Comparison of ENCODE assay signal across 21 cellular contexts in genomic region chr18:33744032-33744697, GRCh38.
A peak's percentile ranks its signal among the peaks of the same experiment; 100 is the strongest.
DNase-seq lines count a peak whose midpoint lies in the region; ATAC-seq and TF ChIP-seq lines count a peak whose summit lies in the region.
"Had no signal": no experiment of that assay in that cellular context is flagged by ENCODE, and none has a peak within 500 bp of the region (broad histone marks: within the 10 kb centered on the region; RNA-seq: fewer than 3 reads in every experiment).

No MANE protein-coding gene starts in this region.

- no peak overlapping the region for H3K4me2 ChIP-seq in OCI-LY1 (ENCODE audit: low read length)
- H3K4me2 ChIP-seq: A549 had no signal

- TF ChIP-seq POLR2A in heart left ventricle (IDR thresholded peaks at IDR 0.05) (no peak), transverse colon (IDR thresholded peaks at IDR 0.05) (no peak)

- TF ChIP-seq EP300 in transverse colon (IDR thresholded peaks at IDR 0.05; ENCODE audit: low read depth) = no peak

- H3K27ac ChIP-seq in heart left ventricle (no peak overlapping the region), OCI-LY1 (ENCODE audit: low read depth, low read length, poor library complexity, severe bottlenecking) (peak overlapping the region; percentile 82), transverse colon (no peak overlapping the region)
- H3K27ac ChIP-seq: A549, coronary artery, epithelial cell of prostate, heart right ventricle, Peyer's patch, thyroid gland had no signal

- H3K79me2 ChIP-seq in OCI-LY1 (ENCODE audit: insufficient read depth, low read length) = no peaks in the 10 kb centered on the region

- no peaks in the 10 kb centered on the region for H4K20me1 ChIP-seq in OCI-LY1 (ENCODE audit: insufficient read depth, low read length)

- TF ChIP-seq CTCF in heart left ventricle (IDR thresholded peaks at IDR 0.05) (no peak), OCI-LY1 (IDR thresholded peaks at IDR 0.05; ENCODE audit: low read length) (peak; percentile 45; the same call in 1 of the 2 replicates), epithelial cell of proximal tubule (conservative IDR thresholded peaks at IDR 0.05; ENCODE audit: low read depth, low read length) (peak; percentile 19), transverse colon (IDR thresholded peaks at IDR 0.05) (no peak)

- H3K9me3 ChIP-seq in heart left ventricle (no peaks in the 10 kb centered on the region), OCI-LY1 (ENCODE audit: low read length) (no peaks in the 10 kb centered on the region), transverse colon (no peaks in the 10 kb centered on the region)
- H3K9me3 ChIP-seq: A549, heart right ventricle, Peyer's patch, thyroid gland had no signal

- H3K36me3 ChIP-seq in heart left ventricle = peaks cover 0 to 34% (median 8%) of the 10 kb centered on the region in 9 donors
- H3K36me3 ChIP-seq in OCI-LY1 (ENCODE audit: insufficient read depth, low read length) = no peaks in the 10 kb centered on the region
- peaks cover 0 to 5% (median 0%) of the 10 kb centered on the region in 4 donors for H3K36me3 ChIP-seq in transverse colon

- no peaks in the 10 kb centered on the region for H3F3A ChIP-seq in OCI-LY1 (ENCODE audit: insufficient read depth, low read length)

- no peak overlapping the region for H2AFZ ChIP-seq in OCI-LY1 (ENCODE audit: low read length)

- H3K9ac ChIP-seq in OCI-LY1 (ENCODE audit: low read length) = no peak overlapping the region

- WGBS in heart left ventricle, 4 donors = 92 to 94% (median 93%) methylated on average over 20 of the region's 20 CpGs
- WGBS in transverse colon (ENCODE audit: low coverage in 1 of 2), 2 donors = 73 to 81% methylated on average over 5 to 20 of the region's 20 CpGs

- intact Hi-C loops in Right ventricle myocardium superior (cut with DNase I) = no loop called here
- intact Hi-C loops in heart left ventricle (cut with DNase I) = loop anchor here in 1 of 10 donors (10.0 kb wide), 1 partner anchor 49 kb away; no protein-coding TSS in a partner anchor
- intact Hi-C loops in transverse colon (cut with DNase I; ENCODE audit: low total_unique reads) = no loop called here

- H3K9me2 ChIP-seq in OCI-LY1 (ENCODE audit: low read depth, low read length) = no peaks in the 10 kb centered on the region

- in situ Hi-C loops in transverse colon (cut with MboI; ENCODE audit: low pct_ligation_motif_present in 1 of 4, low pct_unique_long_range_greater_than_20kb in 1 of 4, low sequenced_read_pairs in 3 of 4) = loop anchor here in 1 of 4 donors (25.0 kb wide), 1 partner anchor 507 kb away; no protein-coding TSS in a partner anchor

- no peaks in the 10 kb centered on the region for H3K27me3 ChIP-seq in heart left ventricle
- no peaks in the 10 kb centered on the region for H3K27me3 ChIP-seq in OCI-LY1 (ENCODE audit: insufficient read depth, low read length)
- H3K27me3 ChIP-seq in transverse colon = no peaks in the 10 kb centered on the region
- H3K27me3 ChIP-seq: heart right ventricle, Peyer's patch, thyroid gland had no signal

- no peaks in the 10 kb centered on the region for H3K4me1 ChIP-seq in heart left ventricle
- peaks cover 34% of the 10 kb centered on the region for H3K4me1 ChIP-seq in OCI-LY1 (ENCODE audit: insufficient read depth, low read length, severe bottlenecking)
- no peaks in the 10 kb centered on the region for H3K4me1 ChIP-seq in transverse colon
- H3K4me1 ChIP-seq: A549, heart right ventricle, Peyer's patch, thyroid gland had no signal

- no peak overlapping the region for H3K4me3 ChIP-seq in heart left ventricle
- H3K4me3 ChIP-seq in OCI-LY1 (ENCODE audit: low read depth, low read length, poor library complexity, severe bottlenecking) = no peak overlapping the region
- no peak overlapping the region for H3K4me3 ChIP-seq in epithelial cell of proximal tubule (ENCODE audit: low read depth, low read length)
- H3K4me3 ChIP-seq in transverse colon = no peak overlapping the region
- H3K4me3 ChIP-seq: A549, coronary artery, heart right ventricle, Peyer's patch, thyroid gland had no signal

- ATAC-seq in Right ventricle myocardium superior (ENCODE audit: poor library complexity) (no peak), heart left ventricle (no peak), GM21723 (IDR thresholded peaks at IDR 0.05; ENCODE audit: unreplicated experiment) (no peak)
- ATAC-seq: A549, heart right ventricle had no signal

- DNase-seq in Right ventricle myocardium superior (peak; percentile 23), heart left ventricle (no peak), epithelial cell of proximal tubule (ENCODE audit: low read depth) (no peak), transverse colon (peak; percentile 14)
- no peak for DNase-seq in stimulated activated CD4-positive, alpha-beta T cell treated with anti-CD3 and anti-CD28 coated beads, Interleukin-2, amount 100 ng/mL, for 24 hours
- DNase-seq in activated T-cell treated with anti-CD3 and anti-CD28 coated beads, Interleukin-2, amount 50 U/mL, for 1 hour = no peak
- DNase-seq: amniotic stem cell; CD8-positive, alpha-beta memory T cell; heart right ventricle; islet precursor cell; midbrain; NCI-H1930; NCI-H526 treated with DMSO at 0.1 percent for 48 hours; nucleus accumbens; Peyer's patch; thyroid gland had no signal

Comparison
In these comparisons a context has a peak if more than half of its experiments do, and no peak if none do; other contexts are left out.
1. DNase-seq: peak in Right ventricle myocardium superior (single experiment) and transverse colon (single experiment); none in heart left ventricle (0 of 5), epithelial cell of proximal tubule (single experiment), stimulated activated CD4-positive, alpha-beta T cell treated with anti-CD3 and anti-CD28 coated beads, Interleukin-2, amount 100 ng/mL, for 24 hours (0 of 2) and activated T-cell treated with anti-CD3 and anti-CD28 coated beads, Interleukin-2, amount 50 U/mL, for 1 hour (single experiment).
2. CTCF ChIP-seq: peak in OCI-LY1 (single experiment) and epithelial cell of proximal tubule (single experiment); none in heart left ventricle (0 of 12) and transverse colon (0 of 5).